In genomic region chr5:124706729-124707361, GRCh38 we compare ENCODE assay signal across 1 cellular context.
A peak's percentile ranks its signal among the peaks of the same experiment; 100 is the strongest.
TF ChIP-seq lines count a peak whose summit lies in the region.

No MANE protein-coding gene starts in this region.

TF ChIP-seq in SK-N-SH, 30 proteins besides CTCF, POLR2A, EP300 and RAD21 (continued from another document):
- TF ChIP-seq USF1 (IDR thresholded peaks at IDR 0.05; ENCODE audit: borderline replicate concordance, low read depth) (no peak), FOXJ3 (CRISPR knock-in tag; IDR thresholded peaks at IDR 0.05) (0 out of 2 replicates have a peak, but pooled peaks have one; percentile 37), MXI1 (IDR thresholded peaks at IDR 0.05; ENCODE audit: low read depth, low read length) (0 out of 2 replicates have a peak, but pooled peaks have one; percentile 76), GABPA (IDR thresholded peaks at IDR 0.05; ENCODE audit: low read depth) (no peak)
